ENCODE assay signal across 10 cellular contexts in the genomic region with DNA sequence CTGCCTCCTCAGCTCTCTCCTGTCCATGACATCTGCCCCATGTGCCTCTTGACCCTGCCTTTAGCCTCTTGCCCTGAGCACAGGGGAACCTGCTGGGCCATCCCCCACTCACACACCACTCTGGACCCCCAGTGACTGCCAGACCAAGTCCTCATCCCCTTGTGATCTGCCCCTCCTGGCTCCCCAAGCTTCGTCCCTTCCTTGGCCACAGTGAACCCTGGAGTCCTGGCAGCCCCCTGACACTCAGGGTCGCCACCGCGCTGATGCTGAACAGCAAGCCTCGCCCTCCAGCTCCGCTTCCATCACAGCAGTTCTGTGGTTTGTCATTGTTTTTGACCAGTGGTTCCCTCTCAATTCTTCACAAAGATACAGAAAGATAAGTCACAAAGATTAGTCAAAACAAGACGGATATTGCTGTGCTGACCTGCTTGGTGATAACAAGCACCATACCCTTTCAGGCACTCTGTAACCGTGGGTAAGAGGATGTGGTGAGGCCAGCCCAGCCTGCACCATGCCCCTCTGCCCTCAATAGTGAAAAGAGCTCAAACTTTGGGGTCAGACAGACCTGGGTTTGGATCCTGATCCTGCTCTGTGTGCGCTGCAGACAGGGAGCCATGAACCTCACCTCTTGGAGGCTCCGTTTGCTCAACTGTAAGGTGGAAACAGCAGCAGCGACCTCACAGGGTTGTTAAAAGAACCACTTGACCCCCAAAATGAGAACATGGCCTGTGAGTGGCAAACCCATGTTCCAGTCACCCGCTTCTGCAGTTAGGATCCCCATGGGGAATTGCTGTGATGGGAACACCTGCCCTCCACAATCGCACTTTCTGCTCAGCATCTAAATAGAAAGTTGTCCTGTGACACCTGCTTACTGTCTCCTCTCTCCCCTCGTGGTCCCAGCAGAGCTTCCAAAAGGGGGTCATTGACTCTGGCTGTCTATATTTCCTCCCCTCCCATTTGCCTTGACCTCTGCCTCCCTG.
A peak's percentile ranks its signal among the peaks of the same experiment; 100 is the strongest.
DNase-seq lines count a peak whose midpoint lies in the region; ATAC-seq and TF ChIP-seq lines count a peak whose summit lies in the region.
"Had no signal": no experiment of that assay in that cellular context is flagged by ENCODE, and none has a peak within 500 bp of the region (broad histone marks: within the 10 kb centered on the region; RNA-seq: fewer than 3 reads in every experiment).

No MANE protein-coding gene starts in this region.

- CTCF ChIA-PET in CD4-positive, alpha-beta memory T cell (lab: Charles Lee; ENCODE audit: partially characterized antibody), result no interaction called here

- no peak overlapping the region for H2AFZ ChIP-seq in osteoblast (ENCODE audit: low read length)

- H3K4me3 ChIP-seq in CD4-positive, alpha-beta memory T cell (ENCODE audit: low read length in 2 of 2), result no peak overlapping the region
- H3K4me3 ChIP-seq in coronary artery (no peak overlapping the region), osteoblast (ENCODE audit: insufficient read depth, low read length) (no peak overlapping the region)
- H3K4me3 ChIP-seq in effector memory CD4-positive, alpha-beta T cell (ENCODE audit: insufficient read depth, low read depth, low read length, poor library complexity, severe bottlenecking), result no peak overlapping the region
- H3K4me3 ChIP-seq: adrenal gland had no signal

- peaks cover 44% of the 10 kb centered on the region for H3K4me1 ChIP-seq in CD4-positive, alpha-beta memory T cell (ENCODE audit: insufficient read depth, low read length)
- H3K4me1 ChIP-seq in effector memory CD4-positive, alpha-beta T cell (ENCODE audit: control insufficient read depth, insufficient read depth, low read length, poor library complexity, severe bottlenecking), result peaks cover 15% of the 10 kb centered on the region
- H3K4me1 ChIP-seq in osteoblast (ENCODE audit: insufficient read depth, low read length), result peaks cover 4% of the 10 kb centered on the region
- H3K4me1 ChIP-seq: adrenal gland had no signal

- no peaks in the 10 kb centered on the region for H3K9me3 Mint-ChIP-seq in CD4-positive, alpha-beta memory T cell

- no peaks in the 10 kb centered on the region for H3K36me3 ChIP-seq in CD4-positive, alpha-beta memory T cell (ENCODE audit: insufficient read depth, low read length)
- no peaks in the 10 kb centered on the region for H3K36me3 ChIP-seq in effector memory CD4-positive, alpha-beta T cell (ENCODE audit: control insufficient read depth, insufficient read depth, low read length)
- H3K36me3 ChIP-seq in osteoblast (ENCODE audit: insufficient read depth, low read length), result no peaks in the 10 kb centered on the region
- H3K36me3 ChIP-seq: adrenal gland had no signal

- H3K9me3 ChIP-seq in CD4-positive, alpha-beta memory T cell (ENCODE audit: control insufficient read depth in 1 of 2, low read length in 2 of 2), result no peaks in the 10 kb centered on the region
- H3K9me3 ChIP-seq in effector memory CD4-positive, alpha-beta T cell (ENCODE audit: control insufficient read depth, low read length), result no peaks in the 10 kb centered on the region
- no peaks in the 10 kb centered on the region for H3K9me3 ChIP-seq in osteoblast (ENCODE audit: low read depth, low read length)
- H3K9me3 ChIP-seq: adrenal gland had no signal

- POLR2A ChIA-PET in CD4-positive, alpha-beta memory T cell (lab: Charles Lee; ENCODE audit: partially characterized antibody), result interaction anchor here (0.8 to 1.3 kb wide), 3 partner anchors 10 to 40 kb away, joined by 3 to 4 read pairs (median 4); no protein-coding TSS in a partner anchor

- intact Hi-C loops in CD4-positive, alpha-beta memory T cell (cut with micrococcal nuclease), result no loop called here

- DNase-seq in CD4-positive, alpha-beta memory T cell, result peak in 1 of 5 donors; percentile 19
- DNase-seq in coronary artery (ENCODE audit: low spot score) (peak; percentile 52), osteoblast (ENCODE audit: insufficient read length, low spot score, missing footprints) (no peak), NCI-H345 (lab: John Stamatoyannopoulos, UW) (no peak)
- DNase-seq in effector memory CD4-positive, alpha-beta T cell, result no peak
- DNase-seq in stimulated activated naive CD4-positive, alpha-beta T cell (lab: John Stamatoyannopoulos, UW), result no peak
- DNase-seq: DMS79 had no signal

- no peaks in the 10 kb centered on the region for H3K36me3 Mint-ChIP-seq in CD4-positive, alpha-beta memory T cell

- no peaks in the 10 kb centered on the region for H4K20me1 ChIP-seq in osteoblast (ENCODE audit: insufficient read depth, low read length)

- ATAC-seq in GM18907 (IDR thresholded peaks at IDR 0.05; ENCODE audit: unreplicated experiment), result peak; percentile 88
- ATAC-seq in HG03520 (IDR thresholded peaks at IDR 0.05; ENCODE audit: unreplicated experiment), result peak; percentile 76

- H3K4me3 Mint-ChIP-seq in CD4-positive, alpha-beta memory T cell, result peak overlapping the region; percentile 15 to 77 (median 68)

- TF ChIP-seq CTCF in coronary artery (IDR thresholded peaks at IDR 0.05) (no peak), osteoblast (IDR thresholded peaks at IDR 0.05; ENCODE audit: extremely low read depth, low read depth, low read length) (no peak)

- no peak overlapping the region for H3K27ac ChIP-seq in CD4-positive, alpha-beta memory T cell (ENCODE audit: low read depth, low read length)
- H3K27ac ChIP-seq in coronary artery (no peak overlapping the region), osteoblast (ENCODE audit: low read depth, low read length) (no peak overlapping the region)
- H3K27ac ChIP-seq in effector memory CD4-positive, alpha-beta T cell (ENCODE audit: insufficient read depth, low read length, poor library complexity, severe bottlenecking), result no peak overlapping the region
- H3K27ac ChIP-seq: adrenal gland had no signal

- peak overlapping the region in 5 of 7 donors; percentile 19 to 93 (median 65) for H3K27ac Mint-ChIP-seq in CD4-positive, alpha-beta memory T cell

- H3K27me3 ChIP-seq in CD4-positive, alpha-beta memory T cell (ENCODE audit: insufficient read depth, low read length), result no peaks in the 10 kb centered on the region
- H3K27me3 ChIP-seq in effector memory CD4-positive, alpha-beta T cell (replicated peaks; ENCODE audit: control insufficient read depth, insufficient read depth, low read length, poor library complexity, severe bottlenecking), result peaks cover 3% of the 10 kb centered on the region
- H3K27me3 ChIP-seq in osteoblast (ENCODE audit: insufficient read depth, low read length), result peaks cover 16% of the 10 kb centered on the region
- H3K27me3 ChIP-seq: adrenal gland had no signal

- peaks cover 8 to 10% of the 10 kb centered on the region in 2 donors for H3K27me3 Mint-ChIP-seq in CD4-positive, alpha-beta memory T cell

- H3K79me2 ChIP-seq in osteoblast (ENCODE audit: insufficient read depth, low read length), result no peaks in the 10 kb centered on the region

- H3K4me1 Mint-ChIP-seq in CD4-positive, alpha-beta memory T cell, result peaks cover 26 to 49% (median 39%) of the 10 kb centered on the region in 4 donors

- no peak overlapping the region for H3K4me2 ChIP-seq in osteoblast (ENCODE audit: insufficient read depth, low read length)
